9 cellular contexts compared by ENCODE assay signal in the genomic region with DNA sequence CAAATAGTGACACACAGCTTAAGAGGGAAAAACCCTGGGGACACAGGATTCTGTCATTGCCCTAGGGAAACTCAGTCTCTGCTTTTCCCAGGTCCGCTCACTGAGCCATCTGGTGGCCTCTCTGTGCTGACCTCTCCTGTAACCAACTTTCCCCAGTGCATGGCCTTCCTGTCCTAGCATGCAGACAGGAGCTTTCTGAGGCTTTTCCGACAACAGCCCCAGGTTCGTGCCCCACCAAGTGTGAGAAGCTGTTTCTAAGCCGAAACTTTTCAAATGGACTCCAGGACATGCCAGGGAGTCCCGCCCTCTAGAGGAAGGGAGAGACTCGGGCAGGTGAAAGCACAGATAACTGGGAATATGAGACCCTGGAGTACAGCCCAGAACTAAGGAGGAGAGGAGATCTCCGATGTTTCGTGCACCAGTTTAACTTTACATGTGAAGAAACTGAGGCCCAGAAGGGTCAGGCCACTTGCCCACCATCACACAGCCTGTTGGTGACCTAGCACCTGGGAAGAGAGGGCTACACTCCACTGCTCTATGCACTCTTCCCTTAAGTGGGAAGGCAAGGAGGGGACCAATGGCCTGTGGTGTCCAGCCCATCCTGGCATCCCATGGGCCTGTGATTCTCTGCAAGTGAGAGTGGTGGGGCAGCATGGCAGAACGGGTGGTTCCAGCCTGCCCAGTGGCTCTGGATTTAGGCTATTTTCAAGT. TPM values are rescaled to one million over a fixed set of nuclear protein-coding genes. Genes with fewer than 3 reads are reported as not detected.
DNase-seq lines count a peak whose midpoint lies in the region; ATAC-seq and TF ChIP-seq lines count a peak whose summit lies in the region.
"Had no signal": no experiment of that assay in that cellular context is flagged by ENCODE, and none has a peak within 500 bp of the region (broad histone marks: within the 10 kb centered on the region; RNA-seq: fewer than 3 reads in every experiment).

No MANE protein-coding gene starts in this region.

- no peak overlapping the region for H3K9ac ChIP-seq in colonic mucosa (ENCODE audit: low read depth in 2 of 2, low read length in 2 of 2)

- no peaks in the 10 kb centered on the region for H3K4me1 ChIP-seq in colonic mucosa

- DNase-seq in BJ (ENCODE audit: low read depth) = no peak
- DNase-seq in colonic mucosa = no peak
- DNase-seq in left colon = no peak
- no peak for DNase-seq in midbrain (lab: John Stamatoyannopoulos, UW)
- no peak for DNase-seq in cerebellum (ENCODE audit: low spot score)
- DNase-seq in NCI-H748 treated with DMSO at 0.1 percent for 48 hours (lab: John Stamatoyannopoulos, UW) = no peak
- DNase-seq: Karpas-422 had no signal

- intact Hi-C loops in colonic mucosa (cut with DNase I) = no loop called here
- intact Hi-C loops in left colon (cut with DNase I, micrococcal nuclease) = no loop called here

- CTCF ChIA-PET in BJ (lab: Yijun Ruan, JAX) = interaction anchor here (0.6 kb wide), 2 partner anchors 211 to 504 kb away, joined by 3 read pairs; no protein-coding TSS in a partner anchor

- H3K4me3 ChIP-seq in BJ (ENCODE audit: low read depth, low read length) (no peak overlapping the region), colonic mucosa (no peak overlapping the region)

- peak; percentile 76 for ATAC-seq in left colon
- ATAC-seq in GM19463 (IDR thresholded peaks at IDR 0.05; ENCODE audit: unreplicated experiment) = no peak

- TF ChIP-seq EP300 in Ishikawa (IDR thresholded peaks at IDR 0.05; ENCODE audit: borderline replicate concordance) = no peak

- peaks cover 1% of the 10 kb centered on the region; the same call in 1 of the 2 replicates for H3K27me3 ChIP-seq in BJ (ENCODE audit: control insufficient read depth, insufficient read depth, low read length)
- no peaks in the 10 kb centered on the region for H3K27me3 ChIP-seq in colonic mucosa

- TF ChIP-seq CTCF in BJ (IDR thresholded peaks at IDR 0.05; ENCODE audit: insufficient read depth, low read depth, low read length) = peak; percentile 30; the same call in 1 of the 2 replicates
- TF ChIP-seq CTCF in colonic mucosa (IDR thresholded peaks at IDR 0.05) = peak; percentile 27

- 0 out of 2 replicates have a peak, but pooled peaks have one; percentile 15 for TF ChIP-seq RAD21 in Ishikawa (IDR thresholded peaks at IDR 0.05; ENCODE audit: low read depth)

- POLR2A ChIA-PET in BJ (lab: Charles Lee) = no interaction called here

- no peak overlapping the region for H3K27ac ChIP-seq in colonic mucosa

- H3K36me3 ChIP-seq in BJ (ENCODE audit: control insufficient read depth, insufficient read depth, low read length) (no peaks in the 10 kb centered on the region; the same call in none of the 2 replicates), colonic mucosa (no peaks in the 10 kb centered on the region)

- H3K9me3 ChIP-seq in colonic mucosa = no peaks in the 10 kb centered on the region

TF ChIP-seq in Ishikawa, 13 proteins besides CTCF, POLR2A, EP300 and RAD21:
- no peak for TF ChIP-seq YY1 (IDR thresholded peaks at IDR 0.05; ENCODE audit: low read depth)
- TF ChIP-seq TEAD4 (IDR thresholded peaks at IDR 0.05) = no peak
- no peak for TF ChIP-seq EGR1 (IDR thresholded peaks at IDR 0.05)
TF ChIP-seq in Ishikawa: peak in this region for 0.

RNA-seq across cellular contexts. Expression of a gene that starts 46.2 kb away (rescaled TPM):
- polyA plus RNA-seq in BJ (2011; rRNA removed) = 5.6 and 8.7 TPM in 2 replicates
- 2.3 and 3.6 TPM in 2 replicates for polyA minus RNA-seq in BJ (2011; rRNA and poly(A)+ RNA removed)
- 1 to 10 TPM; 4.4 to 6.1 TPM for total RNA-seq in colonic mucosa
- 1 to 10 TPM; 3.3 to 3.4 TPM for total RNA-seq in left colon
- total RNA-seq in cerebellum = 10.6 TPM
